Comparison of ENCODE assay signal across 13 cellular contexts in the genomic region with DNA sequence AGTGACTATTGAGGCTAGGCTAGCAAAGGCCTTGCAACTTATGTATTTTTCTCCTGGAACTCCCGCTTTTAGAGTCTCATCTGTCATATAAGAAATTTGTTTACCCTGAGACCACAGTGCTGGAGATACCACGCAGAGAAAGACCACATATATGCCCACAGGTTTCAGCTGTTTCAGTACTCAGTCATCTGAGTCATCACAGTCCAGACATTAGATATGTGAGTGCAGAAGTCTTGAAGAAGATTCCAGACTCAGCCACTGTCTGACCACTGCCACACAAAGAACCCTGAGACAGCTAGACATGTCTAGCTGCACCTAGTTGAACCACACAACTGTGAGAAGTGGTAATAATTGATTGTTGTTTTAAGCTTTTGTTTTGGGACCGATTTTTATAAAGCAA.
DNase-seq lines count a peak whose midpoint lies in the region; ATAC-seq and TF ChIP-seq lines count a peak whose summit lies in the region.
"Had no signal": no experiment of that assay in that cellular context is flagged by ENCODE, and none has a peak within 500 bp of the region (broad histone marks: within the 10 kb centered on the region; RNA-seq: fewer than 3 reads in every experiment).

No MANE protein-coding gene starts in this region.

- WGBS in IMR-90 (ENCODE audit: extremely low coverage in 2 of 2, insufficient read length in 1 of 2), 2 experiments, result no CpG with 5 or more reads among the region's 3 CpGs

- no peaks in the 10 kb centered on the region for H3K9me3 ChIP-seq in IMR-90 (ENCODE audit: control insufficient read depth, insufficient read depth, low read length)

- H4K91ac ChIP-seq in IMR-90 (ENCODE audit: insufficient read depth, low read depth, low read length), result no peak overlapping the region

- CTCF ChIA-PET in IMR-90 (lab: Yijun Ruan, JAX), result no interaction called here

- H3K23ac ChIP-seq in IMR-90 (ENCODE audit: low read depth, low read length), result no peak overlapping the region

- ATAC-seq in GM18498 (IDR thresholded peaks at IDR 0.05; ENCODE audit: unreplicated experiment), result peak; percentile 72
- ATAC-seq in GM21825 (IDR thresholded peaks at IDR 0.05; ENCODE audit: unreplicated experiment), result peak; percentile 64
- ATAC-seq in IMR-90 (ENCODE audit: low read depth), result no peak; the same call in 1 of the 2 replicates
- ATAC-seq in left ventricle myocardium superior, result no peak

- H4K5ac ChIP-seq in IMR-90 (ENCODE audit: low read depth, low read length), result no peak overlapping the region

- H3K27ac ChIP-seq in IMR-90 (ENCODE audit: insufficient read depth, low read length) (no peak overlapping the region), epithelial cell of prostate (no peak overlapping the region)

- BruUV-seq in IMR-90 (replicated peaks; lab: Mats Ljungman, UMichigan), result no TSS peak

- no peak overlapping the region for H3K4me3 ChIP-seq in IMR-90 (ENCODE audit: insufficient read depth, low read depth, low read length)

- no peak overlapping the region for H2BK20ac ChIP-seq in IMR-90 (ENCODE audit: low read depth, low read length)

- H3K9ac ChIP-seq in IMR-90 (ENCODE audit: low read depth, low read length), result no peak overlapping the region

- no peak for TF ChIP-seq RAD21 in IMR-90 (IDR thresholded peaks at IDR 0.05; ENCODE audit: low read length)

- H3K9me1 ChIP-seq in IMR-90 (ENCODE audit: insufficient read depth, low read length), result no peaks in the 10 kb centered on the region

- no peak overlapping the region for H3K56ac ChIP-seq in IMR-90 (ENCODE audit: extremely low read depth, insufficient read depth, low read length)

- TF ChIP-seq CTCF in IMR-90 (conservative IDR thresholded peaks at IDR 0.05; ENCODE audit: low read depth, low read length), result no peak

- H2AK5ac ChIP-seq in IMR-90 (ENCODE audit: low read depth, low read length), result no peak overlapping the region

- no peak overlapping the region for H2AK9ac ChIP-seq in IMR-90 (replicated peaks; ENCODE audit: low read depth, low read length, poor library complexity)

- H3K4ac ChIP-seq in IMR-90 (ENCODE audit: low read depth, low read length), result no peak overlapping the region

- intact Hi-C loops in IMR-90 (cut with micrococcal nuclease) (no loop called here), left ventricle myocardium superior (cut with micrococcal nuclease) (no loop called here)

- POLR2A ChIA-PET in IMR-90 (lab: Charles Lee; ENCODE audit: unreplicated experiment), result no interaction called here

- H2AFZ ChIP-seq in IMR-90 (replicated peaks; ENCODE audit: low read length, poor library complexity), result no peak overlapping the region

- H4K8ac ChIP-seq in IMR-90 (ENCODE audit: low read depth in 2 of 2, low read length in 2 of 2), result no peak overlapping the region

- no peaks in the 10 kb centered on the region; the same call in 1 of the 2 replicates for H3K4me1 ChIP-seq in IMR-90 (ENCODE audit: control insufficient read depth, insufficient read depth, low read length)

- dilution Hi-C loops in IMR-90 (cut with HindIII; ENCODE audit: low sequenced_read_pairs, unreplicated experiment), result no loop called here

- in situ Hi-C loops in IMR-90 (cut with MboI; ENCODE audit: low sequenced_read_pairs), result no loop called here

- DNase-seq in IMR-90 (peak; percentile 53), epithelial cell of prostate (ENCODE audit: low read depth, low spot score) (peak; percentile 36), CD1c-positive myeloid dendritic cell (ENCODE audit: extremely low spot score) (no peak), left ventricle myocardium superior (no peak), NCI-H1930 (lab: John Stamatoyannopoulos, UW) (no peak)
- no peak for DNase-seq in stimulated activated CD4-positive, alpha-beta T cell treated with anti-CD3 and anti-CD28 coated beads, Interleukin-2, amount 100 ng/mL, for 48 hours
- DNase-seq: activated CD4-positive, alpha-beta T cell treated with anti-CD3 and anti-CD28 coated beads, Interleukin-2, amount 50 U/mL, for 4 hours; DMS79 treated with DMSO at 0.1 percent for 48 hours; midbrain; posterior cingulate gyrus; stimulated activated CD4-positive, alpha-beta T cell treated with anti-CD3 and anti-CD28 coated beads, Interleukin-4, amount 100 ng/mL, for 1 hour had no signal

- no peak overlapping the region for H2BK15ac ChIP-seq in IMR-90 (ENCODE audit: low read depth, low read length)

- H3K4me2 ChIP-seq in IMR-90 (ENCODE audit: low read depth, low read length), result no peak overlapping the region

- H4K20me1 ChIP-seq in IMR-90 (ENCODE audit: insufficient read depth, low read length), result no peaks in the 10 kb centered on the region

- no peak overlapping the region for H2BK5ac ChIP-seq in IMR-90 (ENCODE audit: low read depth, low read length, poor library complexity, severe bottlenecking)

- H3K27me3 ChIP-seq in IMR-90 (ENCODE audit: control insufficient read depth, insufficient read depth, low read length), result no peaks in the 10 kb centered on the region

- H3K36me3 ChIP-seq in IMR-90 (ENCODE audit: control insufficient read depth, insufficient read depth, low read length), result no peaks in the 10 kb centered on the region

- H3K79me1 ChIP-seq in IMR-90 (ENCODE audit: low read depth in 1 of 2, low read length in 2 of 2), result no peaks in the 10 kb centered on the region

- no peak overlapping the region for H2BK120ac ChIP-seq in IMR-90 (ENCODE audit: low read depth, low read length)

- TF ChIP-seq POLR2A in IMR-90 (IDR thresholded peaks at IDR 0.05; ENCODE audit: low read depth, low read length), result no peak

- H3K18ac ChIP-seq in IMR-90 (ENCODE audit: low read depth, low read length), result peak overlapping the region; percentile 54; the same call in 1 of the 2 replicates

- no peak overlapping the region for H3K14ac ChIP-seq in IMR-90 (replicated peaks; ENCODE audit: low read depth, low read length)

TF ChIP-seq in IMR-90, 13 proteins besides CTCF, POLR2A, EP300 and RAD21:
- peak; percentile 61 for TF ChIP-seq FOS (IDR thresholded peaks at IDR 0.05; ENCODE audit: low read depth, low read length)
- TF ChIP-seq CHD1 (IDR thresholded peaks at IDR 0.05; ENCODE audit: low read depth, low read length), result no peak

Comparison
In these comparisons a context has a peak if more than half of its experiments do, and no peak if none do; other contexts are left out.
1. ATAC-seq: peak in GM18498 (single experiment) and GM21825 (single experiment); none in IMR-90 (single experiment) and left ventricle myocardium superior (single experiment).
2. DNase-seq: peak in IMR-90 (single experiment) and epithelial cell of prostate (single experiment); none in CD1c-positive myeloid dendritic cell (single experiment), left ventricle myocardium superior (single experiment), stimulated activated CD4-positive, alpha-beta T cell treated with anti-CD3 and anti-CD28 coated beads, Interleukin-2, amount 100 ng/mL, for 48 hours (0 of 2) and NCI-H1930 (0 of 2).